In the genomic region with DNA sequence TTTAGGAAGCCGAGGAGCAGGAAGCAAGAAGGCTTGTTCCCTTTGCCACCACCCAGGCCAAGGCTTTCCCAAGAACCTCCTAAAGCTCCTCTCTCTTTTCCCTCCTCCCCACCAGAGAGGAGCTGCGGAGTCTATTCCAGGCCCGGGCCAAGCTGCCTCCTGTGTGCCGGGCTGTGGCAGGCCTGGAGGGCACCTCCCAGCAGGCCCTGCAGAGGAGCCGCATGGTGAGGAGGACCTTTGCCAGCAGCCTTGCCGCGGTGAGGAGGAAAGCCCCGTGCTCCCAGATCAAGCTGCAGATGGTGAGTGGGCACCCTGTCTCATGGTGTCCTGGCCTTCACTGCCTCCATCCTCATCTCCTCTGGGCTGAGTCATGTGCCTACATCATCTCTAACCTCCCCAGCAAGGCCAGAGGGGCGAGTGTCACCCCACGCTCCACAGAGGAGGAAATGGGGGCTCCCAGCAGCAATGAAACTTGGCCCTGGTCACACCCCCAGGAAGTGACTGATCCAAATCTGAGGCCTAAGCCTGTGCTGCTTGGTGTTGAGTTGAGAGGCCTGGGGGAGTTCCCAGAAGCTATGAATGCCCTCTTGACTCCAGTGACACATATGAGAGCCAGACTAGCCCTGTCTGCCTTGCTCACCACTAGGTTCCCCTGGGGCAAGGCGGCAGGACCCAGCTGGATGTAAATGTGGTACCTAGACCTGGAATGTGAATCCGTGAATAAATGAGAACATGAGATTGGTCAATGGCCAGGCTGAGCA, we compare ENCODE assay signal across 16 cellular contexts.
A peak's percentile ranks its signal among the peaks of the same experiment; 100 is the strongest.
DNase-seq lines count a peak whose midpoint lies in the region; ATAC-seq and TF ChIP-seq lines count a peak whose summit lies in the region.
"Had no signal": no experiment of that assay in that cellular context is flagged by ENCODE, and none has a peak within 500 bp of the region (broad histone marks: within the 10 kb centered on the region; RNA-seq: fewer than 3 reads in every experiment).

No MANE protein-coding gene starts in this region.

- H3K9me3 ChIP-seq in upper lobe of right lung: no peaks in the 10 kb centered on the region

- peak; percentile 8 for DNase-seq in stimulated activated CD4-positive, alpha-beta T cell treated with anti-CD3 and anti-CD28 coated beads, Interleukin-15, amount 100 ng/mL, for 24 hours
- DNase-seq in stimulated activated CD4-positive, alpha-beta T cell treated with anti-CD3 and anti-CD28 coated beads, Interleukin-2, amount 100 ng/mL, for 48 hours: no peak
- peak; percentile 49 for DNase-seq in LHCN-M2 (ENCODE audit: low read depth)
- DNase-seq in cerebellar cortex (ENCODE audit: low spot score): peak; percentile 50
- DNase-seq in upper lobe of right lung: no peak
- DNase-seq in activated effector memory CD4-positive, alpha-beta T cell treated with Interleukin-2 at 50 U/mL for 16 hours: no peak
- DNase-seq: activated CD4-positive, CD25-positive, alpha-beta regulatory T cell; AML-193; DMS153; left cardiac atrium; MM.1S; NCI-H2107; stimulated activated CD4-positive, alpha-beta T cell treated with anti-CD3 and anti-CD28 coated beads, Interleukin-4, amount 100 ng/mL, for 1 hour had no signal

- H3K27me3 ChIP-seq in upper lobe of right lung: peaks cover 4% of the 10 kb centered on the region

- H3K36me3 ChIP-seq in upper lobe of right lung: no peaks in the 10 kb centered on the region

- H3K4me3 ChIP-seq in upper lobe of right lung: no peak overlapping the region
- H3K4me3 ChIP-seq: GM23338 had no signal

- H3K27ac ChIP-seq in upper lobe of right lung: no peak overlapping the region

- no peaks in the 10 kb centered on the region for H3K4me1 ChIP-seq in upper lobe of right lung

- intact Hi-C loops in upper lobe of right lung (cut with DNase I): no loop called here

- no peak for TF ChIP-seq CTCF in upper lobe of right lung (IDR thresholded peaks at IDR 0.05)

- ATAC-seq in upper lobe of right lung (peak; percentile 7), HG03139 (IDR thresholded peaks at IDR 0.05; ENCODE audit: unreplicated experiment) (no peak), HG03175 (IDR thresholded peaks at IDR 0.05; ENCODE audit: unreplicated experiment) (no peak)
- ATAC-seq: GM23338 had no signal

Comparison
In these comparisons a context has a peak if more than half of its experiments do, and no peak if none do; other contexts are left out.
1. DNase-seq: peak in stimulated activated CD4-positive, alpha-beta T cell treated with anti-CD3 and anti-CD28 coated beads, Interleukin-15, amount 100 ng/mL, for 24 hours (single experiment), LHCN-M2 (single experiment) and cerebellar cortex (single experiment); none in stimulated activated CD4-positive, alpha-beta T cell treated with anti-CD3 and anti-CD28 coated beads, Interleukin-2, amount 100 ng/mL, for 48 hours (0 of 2), upper lobe of right lung (single experiment) and activated effector memory CD4-positive, alpha-beta T cell treated with Interleukin-2 at 50 U/mL for 16 hours (single experiment).